In the genomic region with DNA sequence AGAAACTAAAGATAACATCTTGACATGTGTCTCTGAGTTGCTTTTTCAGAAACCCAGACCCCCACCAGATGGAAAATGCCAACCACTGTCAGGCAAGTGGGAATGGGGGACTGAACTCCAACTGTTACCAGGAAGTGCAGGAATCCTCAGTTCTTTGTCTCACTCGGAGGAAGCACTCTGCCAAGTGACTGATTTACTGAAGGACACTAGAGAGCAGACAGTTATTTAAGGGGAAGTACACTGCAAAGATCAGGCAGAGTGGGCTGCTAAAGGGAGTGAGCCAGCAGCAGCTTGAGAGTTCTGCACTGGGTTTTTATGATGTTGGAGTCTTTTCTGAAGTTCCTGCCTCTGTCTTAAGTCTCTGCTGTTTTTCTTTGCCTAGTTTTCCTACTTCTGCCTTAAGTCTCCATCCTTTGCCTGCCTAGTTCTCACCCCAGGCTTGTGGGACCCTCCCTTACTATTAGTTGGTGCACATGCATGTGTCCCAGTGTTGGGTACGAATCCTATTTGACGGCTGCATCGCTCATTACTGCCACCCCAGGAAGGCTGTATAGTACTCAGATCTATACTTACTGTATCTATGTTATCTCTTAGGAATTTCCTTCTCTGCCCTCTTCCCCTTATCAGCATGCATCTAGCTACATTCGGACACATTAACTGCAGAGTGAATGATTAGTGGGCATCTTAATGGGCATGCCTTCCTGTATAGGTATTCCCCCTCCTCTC, we compare ENCODE assay signal across 2 cellular contexts.
TF ChIP-seq lines count a peak whose summit lies in the region.

No MANE protein-coding gene starts in this region.

TF ChIP-seq in IMR-90, 13 proteins besides CTCF, POLR2A, EP300 and RAD21:
- no peak for TF ChIP-seq RFX5 (IDR thresholded peaks at IDR 0.05; ENCODE audit: low read depth, low read length)
- TF ChIP-seq RCOR1 (IDR thresholded peaks at IDR 0.05; ENCODE audit: insufficient replicate concordance, low read length), result no peak

TF ChIP-seq in K562, 482 proteins besides CTCF, POLR2A, EP300 and RAD21 (continues in another document):
- no peak for TF ChIP-seq IFI16 (CRISPR knock-in tag; IDR thresholded peaks at IDR 0.05)
- no peak for TF ChIP-seq PBX2 (CRISPR knock-in tag; IDR thresholded peaks at IDR 0.05; ENCODE audit: low read depth)
- TF ChIP-seq PBX2 (tag; conservative IDR thresholded peaks at IDR 0.05; ENCODE audit: low read depth), result peak; percentile 73
- TF ChIP-seq SMARCE1 (IDR thresholded peaks at IDR 0.05), result no peak
- TF ChIP-seq CBX2 (IDR thresholded peaks at IDR 0.05; ENCODE audit: insufficient read depth, low read length, poor library complexity, severe bottlenecking), result no peak
- TF ChIP-seq, protein P1, sequence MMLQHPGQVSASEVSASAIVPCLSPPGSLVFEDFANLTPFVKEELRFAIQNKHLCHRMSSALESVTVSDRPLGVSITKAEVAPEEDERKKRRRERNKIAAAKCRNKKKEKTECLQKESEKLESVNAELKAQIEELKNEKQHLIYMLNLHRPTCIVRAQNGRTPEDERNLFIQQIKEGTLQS (IDR thresholded peaks at IDR 0.05), result no peak
- TF ChIP-seq, protein P1 (CRISPR knock-in tag; conservative IDR thresholded peaks at IDR 0.05), result no peak
- no peak for TF ChIP-seq GABPB2 (CRISPR knock-in tag; conservative IDR thresholded peaks at IDR 0.05)
- peak; percentile 22; the same call in 1 of the 2 replicates for TF ChIP-seq PKNOX1 (IDR thresholded peaks at IDR 0.05)
- TF ChIP-seq CREM (IDR thresholded peaks at IDR 0.05; ENCODE audit: low read depth), result no peak
- TF ChIP-seq NUFIP1 (IDR thresholded peaks at IDR 0.05; ENCODE audit: partially characterized antibody), result no peak
- TF ChIP-seq KLF16 (IDR thresholded peaks at IDR 0.05), result no peak
- TF ChIP-seq, protein P2, sequence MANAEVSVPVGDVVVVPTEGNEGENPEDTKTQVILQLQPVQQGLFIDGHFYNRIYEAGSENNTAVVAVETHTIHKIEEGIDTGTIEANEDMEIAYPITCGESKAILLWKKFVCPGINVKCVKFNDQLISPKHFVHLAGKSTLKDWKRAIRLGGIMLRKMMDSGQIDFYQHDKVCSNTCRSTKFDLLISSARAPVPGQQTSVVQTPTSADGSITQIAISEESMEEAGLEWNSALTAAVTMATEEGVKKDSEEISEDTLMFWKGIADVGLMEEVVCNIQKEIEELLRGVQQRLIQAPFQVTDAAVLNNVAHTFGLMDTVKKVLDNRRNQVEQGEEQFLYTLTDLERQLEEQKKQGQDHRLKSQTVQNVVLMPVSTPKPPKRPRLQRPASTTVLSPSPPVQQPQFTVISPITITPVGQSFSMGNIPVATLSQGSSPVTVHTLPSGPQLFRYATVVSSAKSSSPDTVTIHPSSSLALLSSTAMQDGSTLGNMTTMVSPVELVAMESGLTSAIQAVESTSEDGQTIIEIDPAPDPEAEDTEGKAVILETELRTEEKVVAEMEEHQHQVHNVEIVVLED (CRISPR knock-in tag; IDR thresholded peaks at IDR 0.05), result no peak
- TF ChIP-seq ZNF76 (CRISPR knock-in tag; IDR thresholded peaks at IDR 0.05; ENCODE audit: borderline replicate concordance), result no peak
- TF ChIP-seq ZNF146 (CRISPR knock-in tag; IDR thresholded peaks at IDR 0.05; ENCODE audit: unreplicated experiment), result no peak
- TF ChIP-seq, protein P3, sequence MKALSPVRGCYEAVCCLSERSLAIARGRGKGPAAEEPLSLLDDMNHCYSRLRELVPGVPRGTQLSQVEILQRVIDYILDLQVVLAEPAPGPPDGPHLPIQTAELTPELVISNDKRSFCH (CRISPR knock-in tag; IDR thresholded peaks at IDR 0.05), result no peak
- TF ChIP-seq, protein P3 (tag; IDR thresholded peaks at IDR 0.05), result no peak
- TF ChIP-seq CBFB (CRISPR knock-in tag; IDR thresholded peaks at IDR 0.05), result no peak
- TF ChIP-seq, protein P4, sequence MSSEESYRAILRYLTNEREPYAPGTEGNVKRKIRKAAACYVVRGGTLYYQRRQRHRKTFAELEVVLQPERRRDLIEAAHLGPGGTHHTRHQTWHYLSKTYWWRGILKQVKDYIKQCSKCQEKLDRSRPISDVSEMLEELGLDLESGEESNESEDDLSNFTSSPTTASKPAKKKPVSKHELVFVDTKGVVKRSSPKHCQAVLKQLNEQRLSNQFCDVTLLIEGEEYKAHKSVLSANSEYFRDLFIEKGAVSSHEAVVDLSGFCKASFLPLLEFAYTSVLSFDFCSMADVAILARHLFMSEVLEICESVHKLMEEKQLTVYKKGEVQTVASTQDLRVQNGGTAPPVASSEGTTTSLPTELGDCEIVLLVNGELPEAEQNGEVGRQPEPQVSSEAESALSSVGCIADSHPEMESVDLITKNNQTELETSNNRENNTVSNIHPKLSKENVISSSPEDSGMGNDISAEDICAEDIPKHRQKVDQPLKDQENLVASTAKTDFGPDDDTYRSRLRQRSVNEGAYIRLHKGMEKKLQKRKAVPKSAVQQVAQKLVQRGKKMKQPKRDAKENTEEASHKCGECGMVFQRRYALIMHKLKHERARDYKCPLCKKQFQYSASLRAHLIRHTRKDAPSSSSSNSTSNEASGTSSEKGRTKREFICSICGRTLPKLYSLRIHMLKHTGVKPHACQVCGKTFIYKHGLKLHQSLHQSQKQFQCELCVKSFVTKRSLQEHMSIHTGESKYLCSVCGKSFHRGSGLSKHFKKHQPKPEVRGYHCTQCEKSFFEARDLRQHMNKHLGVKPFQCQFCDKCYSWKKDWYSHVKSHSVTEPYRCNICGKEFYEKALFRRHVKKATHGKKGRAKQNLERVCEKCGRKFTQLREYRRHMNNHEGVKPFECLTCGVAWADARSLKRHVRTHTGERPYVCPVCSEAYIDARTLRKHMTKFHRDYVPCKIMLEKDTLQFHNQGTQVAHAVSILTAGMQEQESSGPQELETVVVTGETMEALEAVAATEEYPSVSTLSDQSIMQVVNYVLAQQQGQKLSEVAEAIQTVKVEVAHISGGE (CRISPR knock-in tag; IDR thresholded peaks at IDR 0.05), result no peak
- no peak for TF ChIP-seq KLF10 (CRISPR knock-in tag; IDR thresholded peaks at IDR 0.05)
- peak; percentile 44 for TF ChIP-seq MEIS2 (IDR thresholded peaks at IDR 0.05; ENCODE audit: partially characterized antibody)
- TF ChIP-seq RB1 (IDR thresholded peaks at IDR 0.05; ENCODE audit: low read depth), result no peak
- no peak for TF ChIP-seq NFRKB (IDR thresholded peaks at IDR 0.05; ENCODE audit: low read depth)
- TF ChIP-seq TEAD2 (tag; IDR thresholded peaks at IDR 0.05), result 0 out of 2 replicates have a peak, but pooled peaks have one; percentile 11
- no peak for TF ChIP-seq EP400 (IDR thresholded peaks at IDR 0.05)
- TF ChIP-seq SRSF1 (IDR thresholded peaks at IDR 0.05; ENCODE audit: low read depth, low read length), result no peak
- no peak for TF ChIP-seq ZNF239 (CRISPR knock-in tag; IDR thresholded peaks at IDR 0.05)
- TF ChIP-seq TAF15 (IDR thresholded peaks at IDR 0.05; ENCODE audit: low read depth, low read length), result no peak
- TF ChIP-seq HDAC6 (IDR thresholded peaks at IDR 0.05; ENCODE audit: low read depth, low read length), result no peak
- TF ChIP-seq KDM5B (IDR thresholded peaks at IDR 0.05; ENCODE audit: insufficient replicate concordance, low read depth, low read length), result no peak
- no peak for TF ChIP-seq ZEB2 (IDR thresholded peaks at IDR 0.05)
- TF ChIP-seq, protein P5, sequence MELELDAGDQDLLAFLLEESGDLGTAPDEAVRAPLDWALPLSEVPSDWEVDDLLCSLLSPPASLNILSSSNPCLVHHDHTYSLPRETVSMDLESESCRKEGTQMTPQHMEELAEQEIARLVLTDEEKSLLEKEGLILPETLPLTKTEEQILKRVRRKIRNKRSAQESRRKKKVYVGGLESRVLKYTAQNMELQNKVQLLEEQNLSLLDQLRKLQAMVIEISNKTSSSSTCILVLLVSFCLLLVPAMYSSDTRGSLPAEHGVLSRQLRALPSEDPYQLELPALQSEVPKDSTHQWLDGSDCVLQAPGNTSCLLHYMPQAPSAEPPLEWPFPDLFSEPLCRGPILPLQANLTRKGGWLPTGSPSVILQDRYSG (tag; conservative IDR thresholded peaks at IDR 0.05; ENCODE audit: low read depth), result 0 out of 2 replicates have a peak, but pooled peaks have one; percentile 23
